ENCODE assay signal across 18 cellular contexts in genomic region chr15:39602143-39602542, GRCh38. TPM values are rescaled to one million over a fixed set of nuclear protein-coding genes. Genes with fewer than 3 reads are reported as not detected.
DNase-seq lines count a peak whose midpoint lies in the region; ATAC-seq and TF ChIP-seq lines count a peak whose summit lies in the region.
"Had no signal": no experiment of that assay in that cellular context is flagged by ENCODE, and none has a peak within 500 bp of the region (broad histone marks: within the 10 kb centered on the region; RNA-seq: fewer than 3 reads in every experiment).

No MANE protein-coding gene starts in this region.

- no peak overlapping the region for H3K4me3 Mint-ChIP-seq in natural killer cell treated with Interleukin-12 subunit alpha and Interleukin-12 subunit beta and Interleukin-15 and Interleukin-18, amount 100 ng/mL, for 72 hours
- H3K4me3 Mint-ChIP-seq: activated CD8-positive, alpha-beta T cell treated with anti-CD3 and anti-CD28 coated beads, Interleukin-2, amount 10 ng/mL, durations not matched to agents 7 days and 5 days; stimulated activated naive CD8-positive, alpha-beta T cell treated with anti-CD3 and anti-CD28 coated beads, Interleukin-15, amount 100 ng/mL, for 72 hours had no signal

- H3K4me3 ChIP-seq in OCI-LY1 (ENCODE audit: low read depth, low read length, poor library complexity, severe bottlenecking) (no peak overlapping the region), epithelial cell of proximal tubule (ENCODE audit: low read depth, low read length) (no peak overlapping the region), smooth muscle cell (no peak overlapping the region)
- H3K4me3 ChIP-seq: esophagus squamous epithelium, hepatocyte had no signal

- H3K79me2 ChIP-seq in OCI-LY1 (ENCODE audit: insufficient read depth, low read length) (no peaks in the 10 kb centered on the region), smooth muscle cell (ENCODE audit: low read depth) (no peaks in the 10 kb centered on the region)
- H3K79me2 ChIP-seq: hepatocyte had no signal

- H3F3A ChIP-seq in OCI-LY1 (ENCODE audit: insufficient read depth, low read length) (no peaks in the 10 kb centered on the region), smooth muscle cell (ENCODE audit: low read depth) (peaks cover 10% of the 10 kb centered on the region)

- H4K20me1 ChIP-seq in OCI-LY1 (ENCODE audit: insufficient read depth, low read length) (no peaks in the 10 kb centered on the region), smooth muscle cell (ENCODE audit: low read depth) (no peaks in the 10 kb centered on the region)

- H3K36me3 ChIP-seq in OCI-LY1 (ENCODE audit: insufficient read depth, low read length) (no peaks in the 10 kb centered on the region), smooth muscle cell (ENCODE audit: low read depth) (no peaks in the 10 kb centered on the region)
- H3K36me3 ChIP-seq: esophagus squamous epithelium had no signal

- H3K9me3 ChIP-seq in OCI-LY1 (ENCODE audit: low read length) = no peaks in the 10 kb centered on the region
- no peaks in the 10 kb centered on the region for H3K9me3 ChIP-seq in smooth muscle cell (replicated peaks; ENCODE audit: low read depth)
- H3K9me3 ChIP-seq: esophagus squamous epithelium had no signal

- DNase-seq in DMS 273 (lab: John Stamatoyannopoulos, UW; ENCODE audit: unreplicated experiment) (peak; percentile 1), DMS 273 treated with DMSO at 0.1 percent for 48 hours (lab: John Stamatoyannopoulos, UW) (no peak), epithelial cell of proximal tubule (ENCODE audit: low read depth) (no peak), smooth muscle cell (lab: John Stamatoyannopoulos, UW; ENCODE audit: unreplicated experiment) (no peak), NOMO-1 treated with dmso at 0.1 percent for 144 hours (lab: John Stamatoyannopoulos, UW; ENCODE audit: unreplicated experiment) (no peak), SIG-M5 (lab: John Stamatoyannopoulos, UW) (no peak)
- DNase-seq in natural killer cell treated with Interleukin-12 subunit alpha and Interleukin-12 subunit beta and Interleukin-15 and Interleukin-18, amount 100 ng/mL, for 72 hours (ENCODE audit: low spot score) = no peak
- DNase-seq: 8988T; activated CD8-positive, alpha-beta T cell treated with anti-CD3 and anti-CD28 coated beads, Interleukin-2, amount 10 ng/mL, durations not matched to agents 7 days and 5 days; anterior cingulate cortex; esophagus squamous epithelium; NCI-H1048; posterior cingulate gyrus; stimulated activated CD4-positive, alpha-beta T cell treated with anti-CD3 and anti-CD28 coated beads, Interleukin-12 subunit alpha, Interleukin-12 subunit beta, amount 100 ng/mL, for 4 hours; stimulated activated naive CD8-positive, alpha-beta T cell treated with anti-CD3 and anti-CD28 coated beads, Interleukin-15, amount 100 ng/mL, for 72 hours had no signal

- no peaks in the 10 kb centered on the region for H3K27me3 Mint-ChIP-seq in natural killer cell treated with Interleukin-12 subunit alpha and Interleukin-12 subunit beta and Interleukin-15 and Interleukin-18, amount 100 ng/mL, for 72 hours

- H3K4me2 ChIP-seq in OCI-LY1 (ENCODE audit: low read length) (no peak overlapping the region), smooth muscle cell (no peak overlapping the region)
- H3K4me2 ChIP-seq: hepatocyte had no signal

- H3K27me3 ChIP-seq in OCI-LY1 (ENCODE audit: insufficient read depth, low read length) (no peaks in the 10 kb centered on the region; the same call in 1 of the 2 replicates), smooth muscle cell (ENCODE audit: low read depth) (no peaks in the 10 kb centered on the region)
- H3K27me3 ChIP-seq: esophagus squamous epithelium, hepatocyte had no signal

- no peaks in the 10 kb centered on the region for H3K9me3 Mint-ChIP-seq in natural killer cell treated with Interleukin-12 subunit alpha and Interleukin-12 subunit beta and Interleukin-15 and Interleukin-18, amount 100 ng/mL, for 72 hours
- H3K9me3 Mint-ChIP-seq: activated T-helper 2 cell treated with anti-CD3 and anti-CD28 coated beads, Interferon-gamma antibody, Interleukin-2, Interleukin-4, amounts not matched to agents 10 μg/mL and 5 μg/mL and 100 μg/mL, durations not matched to agents 14 hours and 24 hours and 36 hours; stimulated activated naive CD8-positive, alpha-beta T cell treated with anti-CD3 and anti-CD28 coated beads, Interleukin-15, amount 100 ng/mL, for 72 hours had no signal

- H3K4me1 Mint-ChIP-seq in natural killer cell treated with Interleukin-12 subunit alpha and Interleukin-12 subunit beta and Interleukin-15 and Interleukin-18, amount 100 ng/mL, for 72 hours (ENCODE audit: low read depth in 2 of 2) = peaks cover 0 to 2% of the 10 kb centered on the region in 2 donors
- H3K4me1 Mint-ChIP-seq: stimulated activated naive CD8-positive, alpha-beta T cell treated with anti-CD3 and anti-CD28 coated beads, Interleukin-15, amount 100 ng/mL, for 72 hours had no signal

- no peak for ATAC-seq in natural killer cell treated with Interleukin-12 subunit alpha and Interleukin-12 subunit beta and Interleukin-15 and Interleukin-18, amount 100 ng/mL, for 72 hours
- ATAC-seq: activated CD8-positive, alpha-beta T cell treated with anti-CD3 and anti-CD28 coated beads, Interleukin-2, amount 10 ng/mL, durations not matched to agents 7 days and 5 days; stimulated activated naive CD8-positive, alpha-beta T cell treated with anti-CD3 and anti-CD28 coated beads, Interleukin-15, amount 100 ng/mL, for 72 hours had no signal

- H3K27ac ChIP-seq in OCI-LY1 (ENCODE audit: low read depth, low read length, poor library complexity, severe bottlenecking) = no peak overlapping the region
- no peak overlapping the region for H3K27ac ChIP-seq in smooth muscle cell (ENCODE audit: low read depth)
- H3K27ac ChIP-seq: esophagus squamous epithelium, hepatocyte had no signal

- H2AFZ ChIP-seq in OCI-LY1 (ENCODE audit: low read length) = no peak overlapping the region
- no peak overlapping the region for H2AFZ ChIP-seq in smooth muscle cell (ENCODE audit: low read depth)
- H2AFZ ChIP-seq: hepatocyte had no signal

- no peak overlapping the region for H3K27ac Mint-ChIP-seq in natural killer cell treated with Interleukin-12 subunit alpha and Interleukin-12 subunit beta and Interleukin-15 and Interleukin-18, amount 100 ng/mL, for 72 hours
- H3K27ac Mint-ChIP-seq: activated CD8-positive, alpha-beta T cell treated with anti-CD3 and anti-CD28 coated beads, Interleukin-2, amount 10 ng/mL, durations not matched to agents 7 days and 5 days; activated T-helper 2 cell treated with anti-CD3 and anti-CD28 coated beads, Interferon-gamma antibody, Interleukin-2, Interleukin-4, amounts not matched to agents 10 μg/mL and 5 μg/mL and 100 μg/mL, durations not matched to agents 14 hours and 24 hours and 36 hours; stimulated activated naive CD8-positive, alpha-beta T cell treated with anti-CD3 and anti-CD28 coated beads, Interleukin-15, amount 100 ng/mL, for 72 hours had no signal

- WGBS in smooth muscle cell (ENCODE audit: low lambda C conversion rate) = 64% methylated on average over 5 of the region's 5 CpGs

- no peaks in the 10 kb centered on the region for H3K9me2 ChIP-seq in OCI-LY1 (ENCODE audit: low read depth, low read length)

- H3K9ac ChIP-seq in OCI-LY1 (ENCODE audit: low read length) (no peak overlapping the region), smooth muscle cell (ENCODE audit: low read depth) (no peak overlapping the region)

- H3K4me1 ChIP-seq in OCI-LY1 (ENCODE audit: insufficient read depth, low read length, severe bottlenecking) (no peaks in the 10 kb centered on the region), smooth muscle cell (ENCODE audit: low read depth) (no peaks in the 10 kb centered on the region)
- H3K4me1 ChIP-seq: esophagus squamous epithelium had no signal

- TF ChIP-seq CTCF in OCI-LY1 (IDR thresholded peaks at IDR 0.05; ENCODE audit: low read length) = 0 out of 2 replicates have a peak, but pooled peaks have one; percentile 8
- peak; percentile 27 for TF ChIP-seq CTCF in epithelial cell of proximal tubule (conservative IDR thresholded peaks at IDR 0.05; ENCODE audit: low read depth, low read length)
- peak; percentile 20 for TF ChIP-seq CTCF in smooth muscle cell (IDR thresholded peaks at IDR 0.05; ENCODE audit: borderline replicate concordance, insufficient read depth, poor library complexity, severe bottlenecking)

- no peaks in the 10 kb centered on the region for H3K36me3 Mint-ChIP-seq in natural killer cell treated with Interleukin-12 subunit alpha and Interleukin-12 subunit beta and Interleukin-15 and Interleukin-18, amount 100 ng/mL, for 72 hours

RNA-seq across cellular contexts. Expression of gene THBS1, which starts 21.3 kb away (rescaled TPM):
- total RNA-seq in epithelial cell of proximal tubule = 61.7 and 168 TPM in 2 replicates
- total RNA-seq in smooth muscle cell = 648 and 662 TPM in 2 replicates
- 203 and 264 TPM in 2 replicates for polyA plus RNA-seq in smooth muscle cell
- under 1 TPM; 0.31 to 0.38 TPM for total RNA-seq in natural killer cell treated with Interleukin-12 subunit alpha and Interleukin-12 subunit beta and Interleukin-15 and Interleukin-18, amount 100 ng/mL, for 72 hours

Comparison
In these comparisons a context has a peak if more than half of its experiments do, and no peak if none do; other contexts are left out.
1. RNA of gene THBS1, which starts 21.3 kb away (total RNA-seq): 648 to 662 TPM in smooth muscle cell and 61.7 to 168 TPM in epithelial cell of proximal tubule; 0.31 to 0.38 TPM in natural killer cell treated with Interleukin-12 subunit alpha and Interleukin-12 subunit beta and Interleukin-15 and Interleukin-18, amount 100 ng/mL, for 72 hours; every median in the first group is over 10 times any median in the second.
2. Peak in every context shown above with its lines, with median percentiles within 50 percentile points of each other: CTCF ChIP-seq.